2 cellular contexts compared by ENCODE assay signal in the genomic region with DNA sequence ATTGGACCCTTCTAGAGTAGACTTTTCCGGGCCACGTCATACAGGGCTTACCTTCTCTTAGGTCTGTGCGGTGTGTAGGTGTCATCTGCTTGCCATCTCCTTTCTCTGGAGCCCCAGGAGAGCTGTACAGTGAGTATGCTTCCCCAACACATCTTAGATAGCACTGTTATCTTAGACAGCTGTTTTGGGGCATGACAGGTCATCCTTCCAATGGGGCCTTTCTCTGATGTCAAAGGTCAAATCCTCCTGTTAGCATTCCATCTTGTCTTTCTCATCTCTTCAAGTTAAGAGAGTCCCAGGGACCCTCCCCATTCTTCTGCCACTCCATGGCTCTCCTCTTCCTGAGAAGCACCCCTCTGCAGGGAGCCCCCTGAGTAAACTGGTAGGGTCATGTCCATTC.
TF ChIP-seq lines count a peak whose summit lies in the region.

No MANE protein-coding gene starts in this region.

TF ChIP-seq in HepG2, 621 proteins besides CTCF, POLR2A, EP300 and RAD21:
- TF ChIP-seq KLF11 (CRISPR knock-in tag; IDR thresholded peaks at IDR 0.05) (no peak), CREB1 (IDR thresholded peaks at IDR 0.05) (0 out of 2 replicates have a peak, but pooled peaks have one; percentile 16), CREB1 (CRISPR knock-in tag; IDR thresholded peaks at IDR 0.05) (no peak)

TF ChIP-seq in K562, 482 proteins besides CTCF, POLR2A, EP300 and RAD21:
- TF ChIP-seq ZNF644 (tag; IDR thresholded peaks at IDR 0.05; ENCODE audit: low read depth), result no peak
- no peak for TF ChIP-seq FOXP1 (CRISPR knock-in tag; IDR thresholded peaks at IDR 0.05)
- TF ChIP-seq FOXM1 (IDR thresholded peaks at IDR 0.05; ENCODE audit: low read depth), result no peak
- no peak for TF ChIP-seq FOXM1 (CRISPR knock-in tag; IDR thresholded peaks at IDR 0.05; ENCODE audit: low read depth)
- TF ChIP-seq ZKSCAN8 (CRISPR knock-in tag; IDR thresholded peaks at IDR 0.05), result no peak
- TF ChIP-seq CHD4 (IDR thresholded peaks at IDR 0.05; ENCODE audit: insufficient read depth, insufficient replicate concordance, low read depth, low read length, poor library complexity, severe bottlenecking), result no peak
- 0 out of 2 replicates have a peak, but pooled peaks have one; percentile 14 for TF ChIP-seq TAL1 (IDR thresholded peaks at IDR 0.05)
- peak; percentile 65 for TF ChIP-seq NR2C1 (IDR thresholded peaks at IDR 0.05)
- peak; percentile 83 for TF ChIP-seq NR2C1 (tag; IDR thresholded peaks at IDR 0.05)
- TF ChIP-seq TARDBP (IDR thresholded peaks at IDR 0.05), result no peak
- TF ChIP-seq NFE2 (IDR thresholded peaks at IDR 0.05; ENCODE audit: low read depth), result no peak
- TF ChIP-seq, protein P1, sequence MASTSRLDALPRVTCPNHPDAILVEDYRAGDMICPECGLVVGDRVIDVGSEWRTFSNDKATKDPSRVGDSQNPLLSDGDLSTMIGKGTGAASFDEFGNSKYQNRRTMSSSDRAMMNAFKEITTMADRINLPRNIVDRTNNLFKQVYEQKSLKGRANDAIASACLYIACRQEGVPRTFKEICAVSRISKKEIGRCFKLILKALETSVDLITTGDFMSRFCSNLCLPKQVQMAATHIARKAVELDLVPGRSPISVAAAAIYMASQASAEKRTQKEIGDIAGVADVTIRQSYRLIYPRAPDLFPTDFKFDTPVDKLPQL (IDR thresholded peaks at IDR 0.05; ENCODE audit: extremely low read depth, insufficient read length), result no peak
- TF ChIP-seq, protein P2, sequence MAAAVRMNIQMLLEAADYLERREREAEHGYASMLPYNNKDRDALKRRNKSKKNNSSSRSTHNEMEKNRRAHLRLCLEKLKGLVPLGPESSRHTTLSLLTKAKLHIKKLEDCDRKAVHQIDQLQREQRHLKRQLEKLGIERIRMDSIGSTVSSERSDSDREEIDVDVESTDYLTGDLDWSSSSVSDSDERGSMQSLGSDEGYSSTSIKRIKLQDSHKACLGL (CRISPR knock-in tag; IDR thresholded peaks at IDR 0.05; ENCODE audit: borderline replicate concordance, poor library complexity, severe bottlenecking), result no peak
- no peak for TF ChIP-seq ZBTB7A (IDR thresholded peaks at IDR 0.05; ENCODE audit: borderline replicate concordance, control insufficient read depth, low read depth, low read length)
- TF ChIP-seq ZNF668 (CRISPR knock-in tag; IDR thresholded peaks at IDR 0.05), result no peak
- TF ChIP-seq NCOA6 (IDR thresholded peaks at IDR 0.05), result no peak
- TF ChIP-seq RBBP5 (IDR thresholded peaks at IDR 0.05; ENCODE audit: borderline replicate concordance, insufficient read depth, low read length, poor library complexity, severe bottlenecking), result no peak
- no peak for TF ChIP-seq RFX7 (CRISPR knock-in tag; IDR thresholded peaks at IDR 0.05)
- no peak for TF ChIP-seq NCOR1 (IDR thresholded peaks at IDR 0.05)
- TF ChIP-seq, protein P3, sequence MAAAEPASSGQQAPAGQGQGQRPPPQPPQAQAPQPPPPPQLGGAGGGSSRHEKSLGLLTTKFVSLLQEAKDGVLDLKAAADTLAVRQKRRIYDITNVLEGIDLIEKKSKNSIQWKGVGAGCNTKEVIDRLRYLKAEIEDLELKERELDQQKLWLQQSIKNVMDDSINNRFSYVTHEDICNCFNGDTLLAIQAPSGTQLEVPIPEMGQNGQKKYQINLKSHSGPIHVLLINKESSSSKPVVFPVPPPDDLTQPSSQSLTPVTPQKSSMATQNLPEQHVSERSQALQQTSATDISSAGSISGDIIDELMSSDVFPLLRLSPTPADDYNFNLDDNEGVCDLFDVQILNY (CRISPR knock-in tag; IDR thresholded peaks at IDR 0.05), result no peak
- no peak for TF ChIP-seq ZBTB17 (CRISPR knock-in tag; IDR thresholded peaks at IDR 0.05)
- TF ChIP-seq SMAD3 (CRISPR knock-in tag; conservative IDR thresholded peaks at IDR 0.05), result no peak
- TF ChIP-seq CBFA2T3 (IDR thresholded peaks at IDR 0.05), result peak; percentile 25; the same call in 1 of the 2 replicates
- TF ChIP-seq SMARCC2 (IDR thresholded peaks at IDR 0.05; ENCODE audit: low read depth), result no peak
- peak; percentile 39 for TF ChIP-seq TCF3 (CRISPR knock-in tag; IDR thresholded peaks at IDR 0.05)
- no peak for TF ChIP-seq NR2C2 (CRISPR knock-in tag; IDR thresholded peaks at IDR 0.05)
- TF ChIP-seq NR2C2 (tag; IDR thresholded peaks at IDR 0.05), result peak; percentile 73; the same call in 1 of the 2 replicates
- TF ChIP-seq ARID1B (IDR thresholded peaks at IDR 0.05), result 0 out of 2 replicates have a peak, but pooled peaks have one; percentile 11
- TF ChIP-seq BCOR (IDR thresholded peaks at IDR 0.05), result no peak
- TF ChIP-seq SMAD1 (IDR thresholded peaks at IDR 0.05; ENCODE audit: low read depth, low read length, partially characterized antibody), result no peak
- TF ChIP-seq HMGN3 (IDR thresholded peaks at IDR 0.05; ENCODE audit: borderline replicate concordance, extremely low read depth, insufficient read length, low read depth, low read length), result no peak
- TF ChIP-seq, protein P4, sequence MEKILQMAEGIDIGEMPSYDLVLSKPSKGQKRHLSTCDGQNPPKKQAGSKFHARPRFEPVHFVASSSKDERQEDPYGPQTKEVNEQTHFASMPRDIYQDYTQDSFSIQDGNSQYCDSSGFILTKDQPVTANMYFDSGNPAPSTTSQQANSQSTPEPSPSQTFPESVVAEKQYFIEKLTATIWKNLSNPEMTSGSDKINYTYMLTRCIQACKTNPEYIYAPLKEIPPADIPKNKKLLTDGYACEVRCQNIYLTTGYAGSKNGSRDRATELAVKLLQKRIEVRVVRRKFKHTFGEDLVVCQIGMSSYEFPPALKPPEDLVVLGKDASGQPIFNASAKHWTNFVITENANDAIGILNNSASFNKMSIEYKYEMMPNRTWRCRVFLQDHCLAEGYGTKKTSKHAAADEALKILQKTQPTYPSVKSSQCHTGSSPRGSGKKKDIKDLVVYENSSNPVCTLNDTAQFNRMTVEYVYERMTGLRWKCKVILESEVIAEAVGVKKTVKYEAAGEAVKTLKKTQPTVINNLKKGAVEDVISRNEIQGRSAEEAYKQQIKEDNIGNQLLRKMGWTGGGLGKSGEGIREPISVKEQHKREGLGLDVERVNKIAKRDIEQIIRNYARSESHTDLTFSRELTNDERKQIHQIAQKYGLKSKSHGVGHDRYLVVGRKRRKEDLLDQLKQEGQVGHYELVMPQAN (IDR thresholded peaks at IDR 0.05; ENCODE audit: borderline replicate concordance), result no peak
- no peak for TF ChIP-seq ZKSCAN1 (IDR thresholded peaks at IDR 0.05; ENCODE audit: low read depth, low read length)
- TF ChIP-seq ZNF217 (CRISPR knock-in tag; IDR thresholded peaks at IDR 0.05), result no peak
- TF ChIP-seq SRSF3 (IDR thresholded peaks at IDR 0.05; ENCODE audit: insufficient read depth, low read length), result no peak
- no peak for TF ChIP-seq CBX5 (IDR thresholded peaks at IDR 0.05; ENCODE audit: borderline replicate concordance, low read depth)
- no peak for TF ChIP-seq NFIC (IDR thresholded peaks at IDR 0.05)
- peak; percentile 8 for TF ChIP-seq MEIS2 (IDR thresholded peaks at IDR 0.05; ENCODE audit: partially characterized antibody)
- TF ChIP-seq ESRRA (IDR thresholded peaks at IDR 0.05; ENCODE audit: borderline replicate concordance, low read depth), result no peak
- 0 out of 2 replicates have a peak, but pooled peaks have one; percentile 9 for TF ChIP-seq CBFA2T2 (conservative IDR thresholded peaks at IDR 0.05)
- no peak for TF ChIP-seq CREM (IDR thresholded peaks at IDR 0.05; ENCODE audit: low read depth)
- no peak for TF ChIP-seq BRF1 (IDR thresholded peaks at IDR 0.05; ENCODE audit: borderline replicate concordance, extremely low read depth, insufficient read length)
- no peak for TF ChIP-seq MYNN (IDR thresholded peaks at IDR 0.05)
- no peak for TF ChIP-seq MYNN (CRISPR knock-in tag; IDR thresholded peaks at IDR 0.05)
- no peak for TF ChIP-seq ZNF133 (CRISPR knock-in tag; IDR thresholded peaks at IDR 0.05)
- no peak for TF ChIP-seq PTTG1 (tag; IDR thresholded peaks at IDR 0.05; ENCODE audit: low read depth)
- no peak for TF ChIP-seq RB1 (IDR thresholded peaks at IDR 0.05; ENCODE audit: low read depth)
- no peak for TF ChIP-seq ZSCAN32 (CRISPR knock-in tag; IDR thresholded peaks at IDR 0.05)
- TF ChIP-seq KDM1A (IDR thresholded peaks at IDR 0.05), result no peak
- TF ChIP-seq, protein P5, sequence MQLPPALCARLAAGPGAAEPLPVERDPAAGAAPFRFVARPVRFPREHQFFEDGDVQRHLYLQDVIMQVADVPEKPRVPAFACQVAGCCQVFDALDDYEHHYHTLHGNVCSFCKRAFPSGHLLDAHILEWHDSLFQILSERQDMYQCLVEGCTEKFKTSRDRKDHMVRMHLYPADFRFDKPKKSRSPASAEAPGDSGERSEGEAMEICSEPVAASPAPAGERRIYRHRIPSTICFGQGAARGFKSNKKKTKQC (CRISPR knock-in tag; IDR thresholded peaks at IDR 0.05), result no peak
- TF ChIP-seq NCOA2 (IDR thresholded peaks at IDR 0.05; ENCODE audit: partially characterized antibody in 2 of 2), result no peak
- no peak for TF ChIP-seq SNIP1 (IDR thresholded peaks at IDR 0.05; ENCODE audit: low read depth)
- TF ChIP-seq XRCC3 (IDR thresholded peaks at IDR 0.05), result no peak
- TF ChIP-seq, protein P6, sequence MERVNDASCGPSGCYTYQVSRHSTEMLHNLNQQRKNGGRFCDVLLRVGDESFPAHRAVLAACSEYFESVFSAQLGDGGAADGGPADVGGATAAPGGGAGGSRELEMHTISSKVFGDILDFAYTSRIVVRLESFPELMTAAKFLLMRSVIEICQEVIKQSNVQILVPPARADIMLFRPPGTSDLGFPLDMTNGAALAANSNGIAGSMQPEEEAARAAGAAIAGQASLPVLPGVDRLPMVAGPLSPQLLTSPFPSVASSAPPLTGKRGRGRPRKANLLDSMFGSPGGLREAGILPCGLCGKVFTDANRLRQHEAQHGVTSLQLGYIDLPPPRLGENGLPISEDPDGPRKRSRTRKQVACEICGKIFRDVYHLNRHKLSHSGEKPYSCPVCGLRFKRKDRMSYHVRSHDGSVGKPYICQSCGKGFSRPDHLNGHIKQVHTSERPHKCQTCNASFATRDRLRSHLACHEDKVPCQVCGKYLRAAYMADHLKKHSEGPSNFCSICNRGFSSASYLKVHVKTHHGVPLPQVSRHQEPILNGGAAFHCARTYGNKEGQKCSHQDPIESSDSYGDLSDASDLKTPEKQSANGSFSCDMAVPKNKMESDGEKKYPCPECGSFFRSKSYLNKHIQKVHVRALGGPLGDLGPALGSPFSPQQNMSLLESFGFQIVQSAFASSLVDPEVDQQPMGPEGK (CRISPR knock-in tag; IDR thresholded peaks at IDR 0.05; ENCODE audit: borderline replicate concordance), result no peak
- TF ChIP-seq, protein P7, sequence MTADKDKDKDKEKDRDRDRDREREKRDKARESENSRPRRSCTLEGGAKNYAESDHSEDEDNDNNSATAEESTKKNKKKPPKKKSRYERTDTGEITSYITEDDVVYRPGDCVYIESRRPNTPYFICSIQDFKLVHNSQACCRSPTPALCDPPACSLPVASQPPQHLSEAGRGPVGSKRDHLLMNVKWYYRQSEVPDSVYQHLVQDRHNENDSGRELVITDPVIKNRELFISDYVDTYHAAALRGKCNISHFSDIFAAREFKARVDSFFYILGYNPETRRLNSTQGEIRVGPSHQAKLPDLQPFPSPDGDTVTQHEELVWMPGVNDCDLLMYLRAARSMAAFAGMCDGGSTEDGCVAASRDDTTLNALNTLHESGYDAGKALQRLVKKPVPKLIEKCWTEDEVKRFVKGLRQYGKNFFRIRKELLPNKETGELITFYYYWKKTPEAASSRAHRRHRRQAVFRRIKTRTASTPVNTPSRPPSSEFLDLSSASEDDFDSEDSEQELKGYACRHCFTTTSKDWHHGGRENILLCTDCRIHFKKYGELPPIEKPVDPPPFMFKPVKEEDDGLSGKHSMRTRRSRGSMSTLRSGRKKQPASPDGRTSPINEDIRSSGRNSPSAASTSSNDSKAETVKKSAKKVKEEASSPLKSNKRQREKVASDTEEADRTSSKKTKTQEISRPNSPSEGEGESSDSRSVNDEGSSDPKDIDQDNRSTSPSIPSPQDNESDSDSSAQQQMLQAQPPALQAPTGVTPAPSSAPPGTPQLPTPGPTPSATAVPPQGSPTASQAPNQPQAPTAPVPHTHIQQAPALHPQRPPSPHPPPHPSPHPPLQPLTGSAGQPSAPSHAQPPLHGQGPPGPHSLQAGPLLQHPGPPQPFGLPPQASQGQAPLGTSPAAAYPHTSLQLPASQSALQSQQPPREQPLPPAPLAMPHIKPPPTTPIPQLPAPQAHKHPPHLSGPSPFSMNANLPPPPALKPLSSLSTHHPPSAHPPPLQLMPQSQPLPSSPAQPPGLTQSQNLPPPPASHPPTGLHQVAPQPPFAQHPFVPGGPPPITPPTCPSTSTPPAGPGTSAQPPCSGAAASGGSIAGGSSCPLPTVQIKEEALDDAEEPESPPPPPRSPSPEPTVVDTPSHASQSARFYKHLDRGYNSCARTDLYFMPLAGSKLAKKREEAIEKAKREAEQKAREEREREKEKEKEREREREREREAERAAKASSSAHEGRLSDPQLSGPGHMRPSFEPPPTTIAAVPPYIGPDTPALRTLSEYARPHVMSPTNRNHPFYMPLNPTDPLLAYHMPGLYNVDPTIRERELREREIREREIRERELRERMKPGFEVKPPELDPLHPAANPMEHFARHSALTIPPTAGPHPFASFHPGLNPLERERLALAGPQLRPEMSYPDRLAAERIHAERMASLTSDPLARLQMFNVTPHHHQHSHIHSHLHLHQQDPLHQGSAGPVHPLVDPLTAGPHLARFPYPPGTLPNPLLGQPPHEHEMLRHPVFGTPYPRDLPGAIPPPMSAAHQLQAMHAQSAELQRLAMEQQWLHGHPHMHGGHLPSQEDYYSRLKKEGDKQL (CRISPR knock-in tag; IDR thresholded peaks at IDR 0.05; ENCODE audit: borderline replicate concordance), result no peak
- TF ChIP-seq ZNF76 (CRISPR knock-in tag; IDR thresholded peaks at IDR 0.05; ENCODE audit: borderline replicate concordance), result no peak
